29 cellular contexts compared by ENCODE assay signal in the genomic region with DNA sequence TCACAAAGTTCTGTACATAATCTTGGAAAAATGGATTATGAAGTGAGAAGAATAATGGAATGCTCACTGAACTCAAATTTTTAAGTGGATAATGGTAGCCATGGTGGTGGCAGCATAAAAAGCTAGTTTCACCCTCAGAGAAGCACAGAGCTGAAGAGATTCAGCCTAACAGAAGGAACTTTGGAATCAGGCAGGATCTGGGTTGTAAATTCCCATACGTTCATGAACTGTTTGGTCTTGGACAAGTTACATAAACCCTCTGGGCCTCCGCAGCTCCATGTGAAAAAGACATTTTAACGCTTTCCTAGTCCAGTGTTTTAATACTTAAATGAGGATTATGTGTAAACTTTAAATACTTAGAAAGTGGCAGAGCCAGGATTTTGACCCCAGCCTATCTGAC.
"Had no signal": no experiment of that assay in that cellular context is flagged by ENCODE, and none has a peak within 500 bp of the region (broad histone marks: within the 10 kb centered on the region; RNA-seq: fewer than 3 reads in every experiment).

No MANE protein-coding gene starts in this region.

- H3K4me1 Mint-ChIP-seq: activated B cell treated with CpG ODN at 0.5 μM for 24 hours; activated naive CD4-positive, alpha-beta T cell treated with anti-CD3 and anti-CD28 coated beads, Interleukin-2, amount 50 U/mL, for 24 hours; activated naive CD8-positive, alpha-beta T cell treated with anti-CD3 and anti-CD28 coated beads for 36 hours; activated naive CD8-positive, alpha-beta T cell treated with anti-CD3 and anti-CD28 coated beads, Interleukin-2, amount 50 U/mL, for 24 hours; T-cell had no signal

- H3K36me3 Mint-ChIP-seq: activated naive CD4-positive, alpha-beta T cell treated with anti-CD3 and anti-CD28 coated beads, Interleukin-2, amount 50 U/mL, for 24 hours; activated naive CD8-positive, alpha-beta T cell treated with anti-CD3 and anti-CD28 coated beads for 36 hours; T-cell had no signal

- H3K9me3 Mint-ChIP-seq: activated B cell treated with CpG ODN at 0.5 μM for 24 hours; activated CD8-positive, alpha-beta T cell treated with anti-CD3 and anti-CD28 coated beads for 36 hours; activated naive CD4-positive, alpha-beta T cell treated with anti-CD3 and anti-CD28 coated beads for 36 hours; activated naive CD4-positive, alpha-beta T cell treated with anti-CD3 and anti-CD28 coated beads, Interleukin-2, amount 50 U/mL, for 24 hours; activated naive CD8-positive, alpha-beta T cell treated with anti-CD3 and anti-CD28 coated beads for 36 hours; activated naive CD8-positive, alpha-beta T cell treated with anti-CD3 and anti-CD28 coated beads, Interleukin-2, amount 50 U/mL, for 24 hours; activated T-helper 1 cell treated with anti-CD3 and anti-CD28 coated beads, Interleukin-12 subunit alpha, Interleukin-12 subunit beta, Interleukin-2, Interleukin-4 antibody, amounts not matched to agents 30 ng/mL and 10 ng/mL and 1 ng/mL, durations not matched to agents 14 hours and 24 hours and 36 hours; activated T-helper 2 cell treated with anti-CD3 and anti-CD28 coated beads, Interferon-gamma antibody, Interleukin-2, Interleukin-4, amounts not matched to agents 10 μg/mL and 5 μg/mL and 100 μg/mL, durations not matched to agents 14 hours and 24 hours and 36 hours; T-cell; T-helper 1 cell treated with Interleukin-12 subunit alpha and Interleukin-12 subunit beta and Interleukin-4 antibody, amounts not matched to agents 30 μg/mL and 1 μg/mL, for 36 hours had no signal

- H3K4me3 Mint-ChIP-seq: activated B cell treated with CpG ODN at 0.5 μM for 24 hours; activated CD8-positive, alpha-beta T cell treated with anti-CD3 and anti-CD28 coated beads for 36 hours; activated naive CD4-positive, alpha-beta T cell treated with anti-CD3 and anti-CD28 coated beads for 36 hours; activated naive CD4-positive, alpha-beta T cell treated with anti-CD3 and anti-CD28 coated beads, Interleukin-2, amount 50 U/mL, for 24 hours; activated naive CD8-positive, alpha-beta T cell treated with anti-CD3 and anti-CD28 coated beads for 36 hours; activated naive CD8-positive, alpha-beta T cell treated with anti-CD3 and anti-CD28 coated beads, Interleukin-2, amount 50 U/mL, for 24 hours; activated T-helper 1 cell treated with anti-CD3 and anti-CD28 coated beads, Interleukin-12 subunit alpha, Interleukin-12 subunit beta, Interleukin-2, Interleukin-4 antibody, amounts not matched to agents 30 ng/mL and 10 ng/mL and 1 ng/mL, durations not matched to agents 14 hours and 24 hours and 36 hours; T-cell; T-helper 1 cell treated with Interleukin-12 subunit alpha and Interleukin-12 subunit beta and Interleukin-4 antibody, amounts not matched to agents 30 μg/mL and 1 μg/mL, for 36 hours had no signal

- ATAC-seq: activated CD4-positive, CD25-positive, alpha-beta regulatory T cell treated with anti-CD3 and anti-CD28 coated beads, Interleukin-2, amount 50 U/mL, for 24 hours; activated CD8-positive, alpha-beta T cell treated with anti-CD3 and anti-CD28 coated beads for 36 hours; activated naive CD8-positive, alpha-beta T cell treated with anti-CD3 and anti-CD28 coated beads, Interleukin-2, amount 50 U/mL, for 24 hours; body of pancreas; esophagus mucosa; T-cell had no signal

- DNase-seq: activated B cell treated with CpG ODN at 0.5 μM for 24 hours; activated CD4-positive, alpha-beta T cell treated with anti-CD3 and anti-CD28 coated beads for 48 hours; activated CD4-positive, alpha-beta T cell treated with anti-CD3 and anti-CD28 coated beads, Interleukin-2, amount 50 U/mL, for 1 hour; activated CD4-positive, alpha-beta T cell treated with anti-CD3 and anti-CD28 coated beads, Interleukin-2, amount 50 U/mL, for 48 hours; activated CD8-positive, alpha-beta memory T cell treated with anti-CD3 and anti-CD28 coated beads for 24 hours; activated CD8-positive, alpha-beta T cell treated with anti-CD3 and anti-CD28 coated beads for 36 hours; activated effector memory CD4-positive, alpha-beta T cell treated with anti-CD3 and anti-CD28 coated beads, Interleukin-2, amount 50 U/mL, for 16 hours; activated naive CD4-positive, alpha-beta T cell treated with anti-CD3 and anti-CD28 coated beads for 36 hours; activated naive CD8-positive, alpha-beta T cell treated with anti-CD3 and anti-CD28 coated beads for 36 hours; activated naive CD8-positive, alpha-beta T cell treated with anti-CD3 and anti-CD28 coated beads, Interleukin-2, amount 50 U/mL, for 24 hours; activated T-cell treated with anti-CD3 and anti-CD28 coated beads, Interleukin-2, amount 50 U/mL, for 48 hours; adrenal gland; amygdala; aorta; body of pancreas; caudate nucleus; colonic mucosa; effector CD8-positive, alpha-beta T cell; foreskin fibroblast; head of caudate nucleus; T-cell; T-helper 9 cell; WERI-Rb-1 had no signal

- H3K27ac Mint-ChIP-seq: activated B cell treated with CpG ODN at 0.5 μM for 24 hours; activated CD8-positive, alpha-beta T cell treated with anti-CD3 and anti-CD28 coated beads for 36 hours; activated naive CD4-positive, alpha-beta T cell treated with anti-CD3 and anti-CD28 coated beads for 36 hours; activated naive CD4-positive, alpha-beta T cell treated with anti-CD3 and anti-CD28 coated beads, Interleukin-2, amount 50 U/mL, for 24 hours; activated naive CD8-positive, alpha-beta T cell treated with anti-CD3 and anti-CD28 coated beads for 36 hours; activated naive CD8-positive, alpha-beta T cell treated with anti-CD3 and anti-CD28 coated beads, Interleukin-2, amount 50 U/mL, for 24 hours; activated T-helper 1 cell treated with anti-CD3 and anti-CD28 coated beads, Interleukin-12 subunit alpha, Interleukin-12 subunit beta, Interleukin-2, Interleukin-4 antibody, amounts not matched to agents 30 ng/mL and 10 ng/mL and 1 ng/mL, durations not matched to agents 14 hours and 24 hours and 36 hours; activated T-helper 2 cell treated with anti-CD3 and anti-CD28 coated beads, Interferon-gamma antibody, Interleukin-2, Interleukin-4, amounts not matched to agents 10 μg/mL and 5 μg/mL and 100 μg/mL, durations not matched to agents 14 hours and 24 hours and 36 hours; T-cell; T-helper 1 cell treated with Interleukin-12 subunit alpha and Interleukin-12 subunit beta and Interleukin-4 antibody, amounts not matched to agents 30 μg/mL and 1 μg/mL, for 36 hours had no signal
